11 cellular contexts compared by ENCODE assay signal in genomic region chr7:27148776-27149641, GRCh38. TPM values are rescaled to one million over a fixed set of nuclear protein-coding genes. Genes with fewer than 3 reads are reported as not detected.
DNase-seq lines count a peak whose midpoint lies in the region; ATAC-seq and TF ChIP-seq lines count a peak whose summit lies in the region.
"Had no signal": no experiment of that assay in that cellular context is flagged by ENCODE, and none has a peak within 500 bp of the region (broad histone marks: within the 10 kb centered on the region; RNA-seq: fewer than 3 reads in every experiment).

No MANE protein-coding gene starts in this region.

- H3K27me3 Mint-ChIP-seq in endothelial cell (ENCODE audit: unreplicated experiment), result peaks cover 58% of the 10 kb centered on the region
- H3K27me3 Mint-ChIP-seq in activated CD8-positive, alpha-beta T cell treated with anti-CD3 and anti-CD28 coated beads for 36 hours, result peaks cover 76% of the 10 kb centered on the region

- no peaks in the 10 kb centered on the region for H3K27me3 ChIP-seq in AG04450 (ENCODE audit: control insufficient read depth, insufficient read depth, low read length)
- peaks cover 100% of the 10 kb centered on the region for H3K27me3 ChIP-seq in H7 (ENCODE audit: control insufficient read depth, insufficient read depth, low read length)
- no peaks in the 10 kb centered on the region for H3K27me3 ChIP-seq in adipocyte (replicated peaks; ENCODE audit: control insufficient read depth, insufficient read depth, low read length)
- peaks cover 7% of the 10 kb centered on the region in 2 donors for H3K27me3 ChIP-seq in mucosa of rectum (ENCODE audit: control insufficient read depth in 2 of 2, insufficient read depth in 2 of 2, low read length in 2 of 2)

- H3K4me3 ChIP-seq in AG04450 (ENCODE audit: low read depth, low read length) (peak overlapping the region; percentile 73), H7 (ENCODE audit: insufficient read depth, low read depth, low read length) (no peak overlapping the region), adipocyte (ENCODE audit: low read length) (peak overlapping the region; percentile 94), mucosa of rectum (ENCODE audit: low read length in 2 of 2) (peak overlapping the region; percentile 61 to 82)

- H3K9me3 ChIP-seq in AG04450 (ENCODE audit: control insufficient read depth, insufficient read depth, low read length) (peaks cover 2% of the 10 kb centered on the region; the same call in 1 of the 2 replicates), adipocyte (ENCODE audit: control insufficient read depth, low read length) (no peaks in the 10 kb centered on the region), mucosa of rectum (ENCODE audit: control insufficient read depth in 2 of 2, low read length in 2 of 2) (no peaks in the 10 kb centered on the region)

- POLR2A ChIA-PET in AG04450 (lab: Yijun Ruan, JAX), result interaction anchor here (0.6 to 1.0 kb wide), 2 partner anchors 10 to 14 kb away, joined by 3 read pairs; no protein-coding TSS in a partner anchor
- POLR2A ChIA-PET in activated CD8-positive, alpha-beta T cell treated with anti-CD3 and anti-CD28 coated beads for 36 hours (lab: Charles Lee), result interaction anchor here (1.0 kb wide), 1 partner anchor 38 kb away, joined by 3 read pairs; no protein-coding TSS in a partner anchor

- no peak overlapping the region for H3K4me3 Mint-ChIP-seq in endothelial cell (ENCODE audit: unreplicated experiment)
- no peak overlapping the region for H3K4me3 Mint-ChIP-seq in activated CD8-positive, alpha-beta T cell treated with anti-CD3 and anti-CD28 coated beads for 36 hours

- CTCF ChIA-PET in AG04450 (lab: Charles Lee), result interaction anchor here (0.6 to 5.6 kb wide), 13 partner anchors 8 to 1921 kb away, joined by 3 to 24 read pairs (median 6); partner anchors contain the start of genes HOXA7 and NPVF
- CTCF ChIA-PET in activated CD8-positive, alpha-beta T cell treated with anti-CD3 and anti-CD28 coated beads for 36 hours (lab: Charles Lee), result interaction anchor here (0.6 to 6.2 kb wide), 15 partner anchors 8 to 1287 kb away, joined by 3 to 63 read pairs (median 4); no protein-coding TSS in a partner anchor

- DNase-seq in AG04450 (ENCODE audit: low read depth, low spot score) (no peak), H7 (peak; percentile 55), adipocyte (ENCODE audit: low read depth) (no peak), endothelial cell (ENCODE audit: low spot score) (no peak), NCI-H526 treated with DMSO at 0.1 percent for 48 hours (lab: John Stamatoyannopoulos, UW) (no peak)
- no peak for DNase-seq in activated CD8-positive, alpha-beta T cell treated with anti-CD3 and anti-CD28 coated beads for 36 hours
- DNase-seq: activated B cell treated with CpG ODN at 0.5 μM for 24 hours, amniotic stem cell, nucleus accumbens had no signal

- no peak overlapping the region for H3K27ac Mint-ChIP-seq in endothelial cell (ENCODE audit: unreplicated experiment)
- no peak overlapping the region for H3K27ac Mint-ChIP-seq in activated CD8-positive, alpha-beta T cell treated with anti-CD3 and anti-CD28 coated beads for 36 hours
- H3K27ac Mint-ChIP-seq: activated B cell treated with CpG ODN at 0.5 μM for 24 hours had no signal

- intact Hi-C loops in activated CD8-positive, alpha-beta T cell treated with anti-CD3 and anti-CD28 coated beads for 36 hours (cut with micrococcal nuclease), result no loop called here

- TF ChIP-seq CTCF in AG04450 (IDR thresholded peaks at IDR 0.05; ENCODE audit: low read depth, low read length) (no peak), endothelial cell (IDR thresholded peaks at IDR 0.05; ENCODE audit: unreplicated experiment) (no peak)
- TF ChIP-seq CTCF in activated CD8-positive, alpha-beta T cell treated with anti-CD3 and anti-CD28 coated beads for 36 hours (IDR thresholded peaks at IDR 0.05), result no peak

- no peaks in the 10 kb centered on the region for H3K9me3 Mint-ChIP-seq in endothelial cell (ENCODE audit: unreplicated experiment)
- H3K9me3 Mint-ChIP-seq in activated CD8-positive, alpha-beta T cell treated with anti-CD3 and anti-CD28 coated beads for 36 hours, result no peaks in the 10 kb centered on the region
- H3K9me3 Mint-ChIP-seq: activated B cell treated with CpG ODN at 0.5 μM for 24 hours had no signal

- H3K36me3 ChIP-seq in H7 (replicated peaks; ENCODE audit: control insufficient read depth, insufficient read depth, low read length) (no peaks in the 10 kb centered on the region), adipocyte (ENCODE audit: control insufficient read depth, insufficient read depth, low read length, severe bottlenecking) (peaks cover 13% of the 10 kb centered on the region), mucosa of rectum (ENCODE audit: control insufficient read depth in 2 of 2, insufficient read depth in 2 of 2, low read length in 2 of 2) (peaks cover 5 to 9% of the 10 kb centered on the region in 2 donors)

- H3K36me3 Mint-ChIP-seq in endothelial cell (ENCODE audit: low read depth, unreplicated experiment), result peaks cover 4% of the 10 kb centered on the region
- no peaks in the 10 kb centered on the region for H3K36me3 Mint-ChIP-seq in activated CD8-positive, alpha-beta T cell treated with anti-CD3 and anti-CD28 coated beads for 36 hours (ENCODE audit: low read depth)

- H3K4me1 ChIP-seq in adipocyte (ENCODE audit: control insufficient read depth, insufficient read depth, low read length) (peaks cover 46% of the 10 kb centered on the region), mucosa of rectum (ENCODE audit: control insufficient read depth in 2 of 2, insufficient read depth in 2 of 2, low read length in 2 of 2) (peaks cover 51 to 66% of the 10 kb centered on the region in 2 donors)

- ATAC-seq in activated CD8-positive, alpha-beta T cell treated with anti-CD3 and anti-CD28 coated beads for 36 hours, result no peak
- ATAC-seq in HG02571 (IDR thresholded peaks at IDR 0.05; ENCODE audit: unreplicated experiment), result no peak

- H3K27ac ChIP-seq in AG04450 (ENCODE audit: low read depth, low read length) (peak overlapping the region; percentile 90), mucosa of rectum (ENCODE audit: low read depth in 2 of 2, low read length in 2 of 2) (peak overlapping the region; percentile 93 to 99)

- H3K9ac ChIP-seq in adipocyte (ENCODE audit: low read length) (peak overlapping the region; percentile 97), mucosa of rectum (ENCODE audit: low read depth in 1 of 2, low read length in 2 of 2) (peak overlapping the region; percentile 75 to 86)

- peaks cover 24% of the 10 kb centered on the region for H3K4me1 Mint-ChIP-seq in endothelial cell (ENCODE audit: unreplicated experiment)
- peaks cover 20% of the 10 kb centered on the region for H3K4me1 Mint-ChIP-seq in activated CD8-positive, alpha-beta T cell treated with anti-CD3 and anti-CD28 coated beads for 36 hours (ENCODE audit: low read depth)

RNA-seq across cellular contexts. Expression of gene HOXA6, which starts 1.4 kb away (rescaled TPM):
- 1.2 and 1.3 TPM in 2 replicates for polyA plus RNA-seq in AG04450 (2011; rRNA removed)
- 0.91 and 2.1 TPM in 2 replicates for polyA minus RNA-seq in AG04450 (2011; rRNA and poly(A)+ RNA removed)
- total RNA-seq in H7 (2014; rRNA removed; shearing (Covaris generic)), result not detected in 2 replicates
- not detected for total RNA-seq in endothelial cell (ENCODE audit: unreplicated experiment)
- total RNA-seq in activated CD8-positive, alpha-beta T cell treated with anti-CD3 and anti-CD28 coated beads for 36 hours, result not detected
- total RNA-seq: activated B cell treated with CpG ODN at 0.5 μM for 24 hours had no signal

RNA-seq across cellular contexts. Expression of gene HOXA3, which starts 3.4 kb away (rescaled TPM):
- polyA plus RNA-seq in AG04450 (2011; rRNA removed), result 1.6 and 1.9 TPM in 2 replicates
- polyA minus RNA-seq in AG04450 (2011; rRNA and poly(A)+ RNA removed), result 2.2 and 2.6 TPM in 2 replicates
- total RNA-seq in H7 (2014; rRNA removed; shearing (Covaris generic)), result not detected in 2 replicates
- 0.13 TPM for total RNA-seq in endothelial cell (ENCODE audit: unreplicated experiment)
- total RNA-seq in activated CD8-positive, alpha-beta T cell treated with anti-CD3 and anti-CD28 coated beads for 36 hours, result not detected
- total RNA-seq: activated B cell treated with CpG ODN at 0.5 μM for 24 hours had no signal

RNA-seq across cellular contexts. Expression of gene HOXA5, which starts 5.5 kb away (rescaled TPM):
- 48.3 and 51.0 TPM in 2 replicates for polyA plus RNA-seq in AG04450 (2011; rRNA removed)
- polyA minus RNA-seq in AG04450 (2011; rRNA and poly(A)+ RNA removed), result 37.7 and 49.7 TPM in 2 replicates
- total RNA-seq in H7 (2014; rRNA removed; shearing (Covaris generic)), result not detected in 2 replicates
- total RNA-seq in endothelial cell (ENCODE audit: unreplicated experiment), result 0.59 TPM
- not detected for total RNA-seq in activated CD8-positive, alpha-beta T cell treated with anti-CD3 and anti-CD28 coated beads for 36 hours
- total RNA-seq: activated B cell treated with CpG ODN at 0.5 μM for 24 hours had no signal

RNA-seq across cellular contexts. Expression of gene HOXA7, which starts 7.5 kb away (rescaled TPM):
- 5.1 and 5.3 TPM in 2 replicates for polyA plus RNA-seq in AG04450 (2011; rRNA removed)
- polyA minus RNA-seq in AG04450 (2011; rRNA and poly(A)+ RNA removed), result 1.7 and 2.6 TPM in 2 replicates
- total RNA-seq in H7 (2014; rRNA removed; shearing (Covaris generic)), result not detected in 2 replicates
- not detected for total RNA-seq in endothelial cell (ENCODE audit: unreplicated experiment)
- total RNA-seq in activated CD8-positive, alpha-beta T cell treated with anti-CD3 and anti-CD28 coated beads for 36 hours, result not detected
- total RNA-seq: activated B cell treated with CpG ODN at 0.5 μM for 24 hours had no signal

RNA-seq across cellular contexts. Expression of gene HOXA9, which starts 16.3 kb away (rescaled TPM):
- 0.78 and 1.5 TPM in 2 replicates for polyA plus RNA-seq in AG04450 (2011; rRNA removed)
- 0.18 TPM in 1 of 2 replicates, not detected in the other for polyA minus RNA-seq in AG04450 (2011; rRNA and poly(A)+ RNA removed)
- total RNA-seq in H7 (2014; rRNA removed; shearing (Covaris generic)), result not detected in 2 replicates
- total RNA-seq in endothelial cell (ENCODE audit: unreplicated experiment), result 0.80 TPM
- total RNA-seq in activated CD8-positive, alpha-beta T cell treated with anti-CD3 and anti-CD28 coated beads for 36 hours, result not detected
- total RNA-seq: activated B cell treated with CpG ODN at 0.5 μM for 24 hours had no signal
